In genomic region chr2:174233771-174234275, GRCh38 we compare ENCODE assay signal across 23 cellular contexts.
"Had no signal": no experiment of that assay in that cellular context is flagged by ENCODE, and none has a peak within 500 bp of the region (broad histone marks: within the 10 kb centered on the region; RNA-seq: fewer than 3 reads in every experiment).

No MANE protein-coding gene starts in this region.

- H3K4me3 ChIP-seq: gastroesophageal sphincter, prostate gland, right atrium auricular region, thyroid gland, upper lobe of right lung had no signal

- H3K4me3 Mint-ChIP-seq: activated naive CD8-positive, alpha-beta T cell treated with anti-CD3 and anti-CD28 coated beads, Interleukin-2, amount 10 ng/mL, durations not matched to agents 7 days and 5 days; activated T-cell treated with anti-CD3 and anti-CD28 coated beads, Interleukin-2, amount 50 U/mL, for 24 hours; natural killer cell; stimulated activated naive CD8-positive, alpha-beta T cell treated with anti-CD3 and anti-CD28 coated beads, Interleukin-15, Interleukin-2, amounts not matched to agents 100 ng/mL and 50 ng/mL, for 24 hours; WTC11 had no signal

- ATAC-seq: gastroesophageal sphincter, left ventricle myocardium superior, natural killer cell, upper lobe of right lung, WTC11 had no signal

- H3K36me3 ChIP-seq: prostate gland, right atrium auricular region, thyroid gland, upper lobe of right lung had no signal

- H3K9me3 ChIP-seq: gastroesophageal sphincter, prostate gland, right atrium auricular region, thyroid gland, upper lobe of right lung had no signal

- H3K27ac Mint-ChIP-seq: activated naive CD8-positive, alpha-beta T cell treated with anti-CD3 and anti-CD28 coated beads, Interleukin-2, amount 10 ng/mL, durations not matched to agents 7 days and 5 days; activated T-cell treated with anti-CD3 and anti-CD28 coated beads, Interleukin-2, amount 50 U/mL, for 24 hours; activated T-helper 2 cell treated with anti-CD3 and anti-CD28 coated beads, Interferon-gamma antibody, Interleukin-2, Interleukin-4, amounts not matched to agents 10 μg/mL and 5 μg/mL and 100 μg/mL, durations not matched to agents 14 hours and 24 hours and 36 hours; natural killer cell; stimulated activated naive CD8-positive, alpha-beta T cell treated with anti-CD3 and anti-CD28 coated beads, Interleukin-15, Interleukin-2, amounts not matched to agents 100 ng/mL and 50 ng/mL, for 24 hours; WTC11 had no signal

- H3K27me3 ChIP-seq: gastroesophageal sphincter, right atrium auricular region, thyroid gland, upper lobe of right lung had no signal

- DNase-seq: activated CD4-positive, alpha-beta T cell treated with anti-CD3 and anti-CD28 coated beads for 4 hours; activated CD8-positive, alpha-beta memory T cell treated with anti-CD3 and anti-CD28 coated beads for 24 hours; activated CD8-positive, alpha-beta memory T cell treated with anti-CD3 and anti-CD28 coated beads, Interleukin-2, amount 50 U/mL, for 4 hours; activated naive CD4-positive, alpha-beta T cell treated with Interleukin-2 at 50 U/mL for 16 hours; activated naive CD8-positive, alpha-beta T cell treated with anti-CD3 and anti-CD28 coated beads, Interleukin-2, amount 10 ng/mL, durations not matched to agents 7 days and 5 days; activated T-cell treated with anti-CD3 and anti-CD28 coated beads, Interleukin-2, amount 50 U/mL, for 24 hours; amygdala; head of caudate nucleus; hypothalamus; left ventricle myocardium superior; midbrain; natural killer cell; stimulated activated CD4-positive, alpha-beta T cell treated with anti-CD3 and anti-CD28 coated beads, Interleukin-4, amount 100 ng/mL, for 4 hours; substantia nigra; T-helper 1 cell; thyroid gland; upper lobe of right lung had no signal

- H3K27ac ChIP-seq: gastroesophageal sphincter, prostate gland, right atrium auricular region, thyroid gland, upper lobe of right lung had no signal

- H3K36me3 Mint-ChIP-seq: natural killer cell had no signal

- H3K27me3 Mint-ChIP-seq: activated naive CD8-positive, alpha-beta T cell treated with anti-CD3 and anti-CD28 coated beads, Interleukin-2, amount 10 ng/mL, durations not matched to agents 7 days and 5 days; activated T-cell treated with anti-CD3 and anti-CD28 coated beads, Interleukin-2, amount 50 U/mL, for 24 hours; stimulated activated naive CD8-positive, alpha-beta T cell treated with anti-CD3 and anti-CD28 coated beads, Interleukin-15, Interleukin-2, amounts not matched to agents 100 ng/mL and 50 ng/mL, for 24 hours had no signal

- H3K9me3 Mint-ChIP-seq: activated naive CD8-positive, alpha-beta T cell treated with anti-CD3 and anti-CD28 coated beads, Interleukin-2, amount 10 ng/mL, durations not matched to agents 7 days and 5 days; activated T-cell treated with anti-CD3 and anti-CD28 coated beads, Interleukin-2, amount 50 U/mL, for 24 hours; activated T-helper 2 cell treated with anti-CD3 and anti-CD28 coated beads, Interferon-gamma antibody, Interleukin-2, Interleukin-4, amounts not matched to agents 10 μg/mL and 5 μg/mL and 100 μg/mL, durations not matched to agents 14 hours and 24 hours and 36 hours; natural killer cell; stimulated activated naive CD8-positive, alpha-beta T cell treated with anti-CD3 and anti-CD28 coated beads, Interleukin-15, Interleukin-2, amounts not matched to agents 100 ng/mL and 50 ng/mL, for 24 hours; WTC11 had no signal

- H3K4me1 ChIP-seq: gastroesophageal sphincter, prostate gland, right atrium auricular region, upper lobe of right lung had no signal
